8 cellular contexts compared by ENCODE assay signal in genomic region chrX:154762529-154763296, GRCh38. TPM values are rescaled to one million over a fixed set of nuclear protein-coding genes. Genes with fewer than 3 reads are reported as not detected.
A peak's percentile ranks its signal among the peaks of the same experiment; 100 is the strongest.
DNase-seq lines count a peak whose midpoint lies in the region; ATAC-seq, FAIRE-seq and TF ChIP-seq lines count a peak whose summit lies in the region.

TSS of gene DKC1 (plus strand) at chrX:154762864. CDS start at chrX:154762966, 102 bp downstream.

- peak within 1 kb of the TSS; percentile 83 to 98 for H3K4me3 ChIP-seq in DND-41 (ENCODE audit: low read depth in 1 of 2, low read length in 2 of 2)
- peak within 1 kb of the TSS; percentile 61 for H3K4me3 ChIP-seq in naive thymus-derived CD4-positive, alpha-beta T cell (ENCODE audit: low read length)

- intact Hi-C loops in naive thymus-derived CD4-positive, alpha-beta T cell (cut with micrococcal nuclease): loop anchor here (1.0 to 5.0 kb wide), 7 partner anchors 11 to 1040 kb away; partner anchors contain the start of genes FUNDC2 (in 2 of the 2), GAB3 (in 2 of the 2), MPP1 (in 2 of the 2) and ABCD1 (in 1 of the 2)

- H3K4me2 ChIP-seq in DND-41 (ENCODE audit: insufficient read depth, low read length): peak within 1 kb of the TSS; percentile 87

- peaks cover 24% of the 10 kb centered on the region for H4K20me1 ChIP-seq in DND-41 (ENCODE audit: insufficient read depth, low read length)

- H3K9ac ChIP-seq in DND-41 (ENCODE audit: low read depth, low read length): peak within 1 kb of the TSS; percentile 94

- H3K27ac Mint-ChIP-seq in naive thymus-derived CD4-positive, alpha-beta T cell: peak within 1 kb of the TSS; percentile 89 to 97 (median 92)
- peak within 1 kb of the TSS; percentile 98 for H3K27ac Mint-ChIP-seq in stimulated activated naive B cell treated with anti-CD40 and anti-IgM and Interleukin-4, amounts not matched to agents 10 μg/mL and 1 μg/mL and 100 μg/mL, for 72 hours

- no peaks in the 10 kb centered on the region for H3K27me3 Mint-ChIP-seq in naive thymus-derived CD4-positive, alpha-beta T cell
- H3K27me3 Mint-ChIP-seq in stimulated activated naive B cell treated with anti-CD40 and anti-IgM and Interleukin-4, amounts not matched to agents 10 μg/mL and 1 μg/mL and 100 μg/mL, for 72 hours: no peaks in the 10 kb centered on the region

- H3K9me3 Mint-ChIP-seq in naive thymus-derived CD4-positive, alpha-beta T cell: peaks cover 0 to 2% (median 0%) of the 10 kb centered on the region in 11 donors
- no peaks in the 10 kb centered on the region for H3K9me3 Mint-ChIP-seq in stimulated activated naive B cell treated with anti-CD40 and anti-IgM and Interleukin-4, amounts not matched to agents 10 μg/mL and 1 μg/mL and 100 μg/mL, for 72 hours

- H2AFZ ChIP-seq in DND-41 (ENCODE audit: low read depth, low read length): peak within 1 kb of the TSS; percentile 74

- no peaks in the 10 kb centered on the region for H3K27me3 ChIP-seq in DND-41 (ENCODE audit: insufficient read depth, low read length, poor library complexity)
- H3K27me3 ChIP-seq in naive thymus-derived CD4-positive, alpha-beta T cell (ENCODE audit: control insufficient read depth in 2 of 2, insufficient read depth in 2 of 2, low read length in 2 of 2): no peaks in the 10 kb centered on the region

- peak; percentile 84 for FAIRE-seq in RCC 7860 (lab: Jason Lieb, UNC)

- CTCF ChIA-PET in naive thymus-derived CD4-positive, alpha-beta T cell (lab: Charles Lee): interaction anchor here (0.6 to 1.2 kb wide), 5 partner anchors 12 to 115 kb away, joined by 3 to 7 read pairs (median 3); partner anchors contain the start of gene GAB3

- peaks cover 0 to 9% (median 0%) of the 10 kb centered on the region in 5 donors for H3K36me3 Mint-ChIP-seq in naive thymus-derived CD4-positive, alpha-beta T cell
- H3K36me3 Mint-ChIP-seq in stimulated activated naive B cell treated with anti-CD40 and anti-IgM and Interleukin-4, amounts not matched to agents 10 μg/mL and 1 μg/mL and 100 μg/mL, for 72 hours: peaks cover 2 to 4% of the 10 kb centered on the region in 2 donors

- H3K36me3 ChIP-seq in DND-41 (ENCODE audit: insufficient read depth, low read length): peaks cover 35% of the 10 kb centered on the region
- H3K36me3 ChIP-seq in KOPT-K1 (ENCODE audit: insufficient read depth, low read length): peaks cover 33% of the 10 kb centered on the region
- H3K36me3 ChIP-seq in naive thymus-derived CD4-positive, alpha-beta T cell (ENCODE audit: control insufficient read depth in 2 of 3, insufficient read depth in 3 of 3, low read length in 3 of 3): peaks cover 0 to 26% (median 5%) of the 10 kb centered on the region in 3 experiments

- POLR2A ChIA-PET in naive thymus-derived CD4-positive, alpha-beta T cell (lab: Charles Lee): interaction anchor here (0.9 to 3.4 kb wide), 9 partner anchors 9 to 365 kb away, joined by 3 to 40 read pairs (median 5); partner anchors contain the start of genes GAB3 and MPP1

- peaks cover 49% of the 10 kb centered on the region for H3K79me2 ChIP-seq in DND-41 (ENCODE audit: insufficient read depth, low read length)

- H3K27ac ChIP-seq in DND-41 (ENCODE audit: low read length) (peak within 1 kb of the TSS; percentile 89), KOPT-K1 (ENCODE audit: low read depth, low read length, poor library complexity, severe bottlenecking) (peak within 1 kb of the TSS; percentile 88)
- H3K27ac ChIP-seq in naive thymus-derived CD4-positive, alpha-beta T cell (ENCODE audit: low read depth, low read length): peak within 1 kb of the TSS; percentile 72

- DNase-seq in DND-41: peak; percentile 96
- peak; percentile 93 for DNase-seq in RCC 7860 (ENCODE audit: low spot score)
- DNase-seq in activated T-helper 1 cell treated with Interleukin-2 at 50 U/mL for 16 hours (ENCODE audit: low read depth): peak; percentile 90
- peak; percentile 94 for DNase-seq in fibroblast of gingiva (ENCODE audit: low read depth)
- peak; percentile 85 to 95 (median 93) for DNase-seq in naive thymus-derived CD4-positive, alpha-beta T cell
- peak; percentile 94 for DNase-seq in stimulated activated naive B cell treated with anti-CD40 and anti-IgM and Interleukin-4, amounts not matched to agents 10 μg/mL and 1 μg/mL and 100 μg/mL, for 72 hours

- H3K9me3 ChIP-seq in DND-41 (ENCODE audit: insufficient read depth, low read length, severe bottlenecking) (no peaks in the 10 kb centered on the region), KOPT-K1 (ENCODE audit: insufficient read depth, low read length, poor library complexity, severe bottlenecking) (no peaks in the 10 kb centered on the region)
- no peaks in the 10 kb centered on the region for H3K9me3 ChIP-seq in naive thymus-derived CD4-positive, alpha-beta T cell (ENCODE audit: control insufficient read depth in 2 of 3, low read length in 3 of 3)

- peaks cover 0 to 24% (median 18%) of the 10 kb centered on the region in 7 donors for H3K4me1 Mint-ChIP-seq in naive thymus-derived CD4-positive, alpha-beta T cell
- H3K4me1 Mint-ChIP-seq in stimulated activated naive B cell treated with anti-CD40 and anti-IgM and Interleukin-4, amounts not matched to agents 10 μg/mL and 1 μg/mL and 100 μg/mL, for 72 hours: peaks cover 2 to 10% of the 10 kb centered on the region in 2 donors

- peak within 1 kb of the TSS; percentile 85 to 92 (median 90) for H3K4me3 Mint-ChIP-seq in naive thymus-derived CD4-positive, alpha-beta T cell
- H3K4me3 Mint-ChIP-seq in stimulated activated naive B cell treated with anti-CD40 and anti-IgM and Interleukin-4, amounts not matched to agents 10 μg/mL and 1 μg/mL and 100 μg/mL, for 72 hours: peak within 1 kb of the TSS; percentile 91 to 93

- H3K4me1 ChIP-seq in DND-41 (ENCODE audit: insufficient read depth, low read length): peaks cover 34% of the 10 kb centered on the region
- H3K4me1 ChIP-seq in naive thymus-derived CD4-positive, alpha-beta T cell (ENCODE audit: control insufficient read depth in 2 of 2, insufficient read depth in 2 of 2, low read length in 2 of 2): peaks cover 9% of the 10 kb centered on the region in 2 donors

- TF ChIP-seq CTCF in DND-41 (IDR thresholded peaks at IDR 0.05; ENCODE audit: borderline replicate concordance, extremely low read depth, low read length, poor library complexity, severe bottlenecking): peak; percentile 16

- ATAC-seq in DND-41 (ENCODE audit: insufficient read depth, low read depth) (peak; percentile 85), GM21786 (IDR thresholded peaks at IDR 0.05; ENCODE audit: unreplicated experiment) (peak; percentile 82)
- ATAC-seq in naive thymus-derived CD4-positive, alpha-beta T cell: peak; percentile 94
- ATAC-seq in stimulated activated naive B cell treated with anti-CD40 and anti-IgM and Interleukin-4, amounts not matched to agents 10 μg/mL and 1 μg/mL and 100 μg/mL, for 72 hours (replicated peaks): peak; percentile 85 to 89

RNA-seq across cellular contexts. Expression of gene DKC1, which starts in this region (rescaled TPM):
- 10 to 100 TPM; 50.5 to 75.0 (median 66.5) TPM for total RNA-seq in naive thymus-derived CD4-positive, alpha-beta T cell
- polyA plus RNA-seq in naive thymus-derived CD4-positive, alpha-beta T cell: 10 to 100 TPM; 35.4 to 52.4 TPM

Comparison
In these comparisons a context has a peak if more than half of its experiments do, and no peak if none do; other contexts are left out.
1. Peak in every context shown above with its lines: DNase-seq, ATAC-seq, H3K4me3 ChIP-seq and H3K27ac ChIP-seq.